In genomic region chr12:58917699-58918334, GRCh38 we compare ENCODE assay signal across 10 cellular contexts. TPM values are rescaled to one million over a fixed set of nuclear protein-coding genes. Genes with fewer than 3 reads are reported as not detected.
A peak's percentile ranks its signal among the peaks of the same experiment; 100 is the strongest.
DNase-seq lines count a peak whose midpoint lies in the region; ATAC-seq and TF ChIP-seq lines count a peak whose summit lies in the region.
"Had no signal": no experiment of that assay in that cellular context is flagged by ENCODE, and none has a peak within 500 bp of the region (broad histone marks: within the 10 kb centered on the region; RNA-seq: fewer than 3 reads in every experiment).

No MANE protein-coding gene starts in this region.

- peaks cover 68% of the 10 kb centered on the region for H3K4me1 Mint-ChIP-seq in brain
- peaks cover 4% of the 10 kb centered on the region for H3K4me1 Mint-ChIP-seq in activated T-helper 2 cell treated with anti-CD3 and anti-CD28 coated beads, Interferon-gamma antibody, Interleukin-2, Interleukin-4, amounts not matched to agents 10 μg/mL and 5 μg/mL and 100 μg/mL, durations not matched to agents 14 hours and 24 hours and 36 hours (ENCODE audit: low read depth)

- TF ChIP-seq CTCF in brain (conservative IDR thresholded peaks at IDR 0.05) (no peak), liver (IDR thresholded peaks at IDR 0.05; ENCODE audit: low read depth, low read length, missing input control) (no peak), thoracic aorta (IDR thresholded peaks at IDR 0.05) (no peak)

- H3K27ac ChIP-seq in liver (ENCODE audit: low read depth in 1 of 2, low read length in 2 of 2): peak overlapping the region; percentile 72 to 95
- peak overlapping the region; percentile 92 to 95 for H3K27ac ChIP-seq in thoracic aorta
- H3K27ac ChIP-seq: 22Rv1 had no signal

- peaks cover 0 to 3% (median 0%) of the 10 kb centered on the region in 4 donors for H3K36me3 ChIP-seq in liver (ENCODE audit: control insufficient read depth in 4 of 4, insufficient read depth in 3 of 4, low read depth in 1 of 4, low read length in 3 of 4)
- H3K36me3 ChIP-seq in thoracic aorta: peaks cover 4% of the 10 kb centered on the region

- peaks cover 9% of the 10 kb centered on the region for H3K36me3 Mint-ChIP-seq in brain
- no peaks in the 10 kb centered on the region for H3K36me3 Mint-ChIP-seq in activated T-helper 2 cell treated with anti-CD3 and anti-CD28 coated beads, Interferon-gamma antibody, Interleukin-2, Interleukin-4, amounts not matched to agents 10 μg/mL and 5 μg/mL and 100 μg/mL, durations not matched to agents 14 hours and 24 hours and 36 hours (ENCODE audit: low read depth)

- WGBS in liver: 25% methylated on average over 4 of the region's 4 CpGs

- H3K27me3 ChIP-seq in liver (ENCODE audit: control insufficient read depth in 4 of 4, insufficient read depth in 4 of 4, low read length in 3 of 4): no peaks in the 10 kb centered on the region
- no peaks in the 10 kb centered on the region for H3K27me3 ChIP-seq in thoracic aorta (replicated peaks; ENCODE audit: insufficient read depth)

- H3K9me3 ChIP-seq in liver (ENCODE audit: control insufficient read depth in 4 of 4, low read length in 3 of 4) (no peaks in the 10 kb centered on the region), thoracic aorta (no peaks in the 10 kb centered on the region)

- peak overlapping the region; percentile 87 to 94 (median 91) for H3K4me3 Mint-ChIP-seq in brain
- no peak overlapping the region for H3K4me3 Mint-ChIP-seq in activated T-helper 2 cell treated with anti-CD3 and anti-CD28 coated beads, Interferon-gamma antibody, Interleukin-2, Interleukin-4, amounts not matched to agents 10 μg/mL and 5 μg/mL and 100 μg/mL, durations not matched to agents 14 hours and 24 hours and 36 hours (ENCODE audit: low read depth)
- H3K4me3 Mint-ChIP-seq: activated B cell treated with CpG ODN at 0.5 μM for 24 hours had no signal

- H3K4me1 ChIP-seq in liver (ENCODE audit: control insufficient read depth in 4 of 4, insufficient read depth in 4 of 4, low read length in 3 of 4): peaks cover 2 to 30% (median 29%) of the 10 kb centered on the region in 4 donors
- peaks cover 17 to 41% of the 10 kb centered on the region in 2 donors for H3K4me1 ChIP-seq in thoracic aorta (ENCODE audit: control insufficient read depth in 1 of 2, low read depth in 2 of 2)

- no peak for TF ChIP-seq RAD21 in liver (IDR thresholded peaks at IDR 0.05)

- DNase-seq in DMS 273 (lab: John Stamatoyannopoulos, UW; ENCODE audit: unreplicated experiment) (peak; percentile 28), DMS 273 treated with DMSO at 0.1 percent for 48 hours (lab: John Stamatoyannopoulos, UW) (no peak), thoracic aorta (ENCODE audit: low spot score) (no peak), NOMO-1 treated with DMSO at 0.1 percent for 48 hours (lab: John Stamatoyannopoulos, UW; ENCODE audit: unreplicated experiment) (no peak)
- DNase-seq in activated T-helper 2 cell treated with anti-CD3 and anti-CD28 coated beads, Interferon-gamma antibody, Interleukin-2, Interleukin-4, amounts not matched to agents 10 μg/mL and 5 μg/mL and 100 μg/mL, durations not matched to agents 14 hours and 24 hours and 36 hours (ENCODE audit: low spot score): no peak
- DNase-seq: activated B cell treated with CpG ODN at 0.5 μM for 24 hours had no signal

- H3K9ac ChIP-seq in liver (ENCODE audit: low read depth in 1 of 2, low read length in 2 of 2): peak overlapping the region; percentile 79 to 92

- H3K4me3 ChIP-seq in liver (ENCODE audit: low read depth in 1 of 3, low read length in 3 of 3): peak overlapping the region; percentile 52 to 74 (median 53)
- peak overlapping the region; percentile 81 for H3K4me3 ChIP-seq in thoracic aorta

- no peaks in the 10 kb centered on the region for H3K9me3 Mint-ChIP-seq in brain
- H3K9me3 Mint-ChIP-seq in activated T-helper 2 cell treated with anti-CD3 and anti-CD28 coated beads, Interferon-gamma antibody, Interleukin-2, Interleukin-4, amounts not matched to agents 10 μg/mL and 5 μg/mL and 100 μg/mL, durations not matched to agents 14 hours and 24 hours and 36 hours: no peaks in the 10 kb centered on the region
- H3K9me3 Mint-ChIP-seq: activated B cell treated with CpG ODN at 0.5 μM for 24 hours had no signal

- ATAC-seq in thoracic aorta (ENCODE audit: insufficient number of reproducible peaks, low FRiP score, low read depth) (no peak), SK-N-SH treated with all-trans-retinoic acid at 6 μM for 48 hours (no peak)

- peak overlapping the region; percentile 52 to 96 (median 87) for H3K27ac Mint-ChIP-seq in brain
- H3K27ac Mint-ChIP-seq in activated T-helper 2 cell treated with anti-CD3 and anti-CD28 coated beads, Interferon-gamma antibody, Interleukin-2, Interleukin-4, amounts not matched to agents 10 μg/mL and 5 μg/mL and 100 μg/mL, durations not matched to agents 14 hours and 24 hours and 36 hours: no peak overlapping the region
- H3K27ac Mint-ChIP-seq: activated B cell treated with CpG ODN at 0.5 μM for 24 hours had no signal

- intact Hi-C loops in activated T-helper 2 cell treated with anti-CD3 and anti-CD28 coated beads, Interferon-gamma antibody, Interleukin-2, Interleukin-4, amounts not matched to agents 10 μg/mL and 5 μg/mL and 100 μg/mL, durations not matched to agents 14 hours and 24 hours and 36 hours (cut with micrococcal nuclease): no loop called here

- H3K27me3 Mint-ChIP-seq in brain: peaks cover 13% of the 10 kb centered on the region
- H3K27me3 Mint-ChIP-seq in activated T-helper 2 cell treated with anti-CD3 and anti-CD28 coated beads, Interferon-gamma antibody, Interleukin-2, Interleukin-4, amounts not matched to agents 10 μg/mL and 5 μg/mL and 100 μg/mL, durations not matched to agents 14 hours and 24 hours and 36 hours (ENCODE audit: low read depth): peaks cover 28% of the 10 kb centered on the region

TF ChIP-seq in liver, 16 proteins besides CTCF, POLR2A, EP300 and RAD21:
- TF ChIP-seq MAX (IDR thresholded peaks at IDR 0.05): peak; percentile 9
- no peak for TF ChIP-seq RXRA (IDR thresholded peaks at IDR 0.05)
- no peak for TF ChIP-seq ATF3 (IDR thresholded peaks at IDR 0.05)

TF ChIP-seq in SK-N-SH treated with all-trans-retinoic acid at 6 μM for 48 hours, 23 proteins besides CTCF, POLR2A, EP300 and RAD21 (continues in another document):
- TF ChIP-seq TCF4 (CRISPR knock-in tag; IDR thresholded peaks at IDR 0.05; ENCODE audit: borderline replicate concordance) (no peak), PATZ1 (CRISPR knock-in tag; IDR thresholded peaks at IDR 0.05; ENCODE audit: borderline replicate concordance) (no peak), ZFP30 (CRISPR knock-in tag; IDR thresholded peaks at IDR 0.05) (no peak), ZFP3 (CRISPR knock-in tag; IDR thresholded peaks at IDR 0.05) (no peak), BACH2 (CRISPR knock-in tag; IDR thresholded peaks at IDR 0.05; ENCODE audit: borderline replicate concordance) (no peak), GLIS3 (CRISPR knock-in tag; IDR thresholded peaks at IDR 0.05) (no peak), PPARA (CRISPR knock-in tag; IDR thresholded peaks at IDR 0.05; ENCODE audit: borderline replicate concordance) (no peak), TOX (CRISPR knock-in tag; IDR thresholded peaks at IDR 0.05; ENCODE audit: borderline replicate concordance) (no peak), ISL1 (CRISPR knock-in tag; IDR thresholded peaks at IDR 0.05) (no peak), CSDC2 (CRISPR knock-in tag; IDR thresholded peaks at IDR 0.05) (no peak), CREB5 (CRISPR knock-in tag; IDR thresholded peaks at IDR 0.05; ENCODE audit: low read depth) (no peak)
- TF ChIP-seq, protein P1, sequence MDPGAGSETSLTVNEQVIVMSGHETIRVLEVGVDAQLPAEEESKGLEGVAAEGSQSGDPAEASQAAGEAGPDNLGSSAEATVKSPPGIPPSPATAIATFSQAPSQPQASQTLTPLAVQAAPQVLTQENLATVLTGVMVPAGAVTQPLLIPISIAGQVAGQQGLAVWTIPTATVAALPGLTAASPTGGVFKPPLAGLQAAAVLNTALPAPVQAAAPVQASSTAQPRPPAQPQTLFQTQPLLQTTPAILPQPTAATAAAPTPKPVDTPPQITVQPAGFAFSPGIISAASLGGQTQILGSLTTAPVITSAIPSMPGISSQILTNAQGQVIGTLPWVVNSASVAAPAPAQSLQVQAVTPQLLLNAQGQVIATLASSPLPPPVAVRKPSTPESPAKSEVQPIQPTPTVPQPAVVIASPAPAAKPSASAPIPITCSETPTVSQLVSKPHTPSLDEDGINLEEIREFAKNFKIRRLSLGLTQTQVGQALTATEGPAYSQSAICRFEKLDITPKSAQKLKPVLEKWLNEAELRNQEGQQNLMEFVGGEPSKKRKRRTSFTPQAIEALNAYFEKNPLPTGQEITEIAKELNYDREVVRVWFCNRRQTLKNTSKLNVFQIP (CRISPR knock-in tag; IDR thresholded peaks at IDR 0.05; ENCODE audit: borderline replicate concordance, low read depth): no peak

RNA-seq across cellular contexts. Expression of gene LRIG3, which starts 2.5 kb away (rescaled TPM):
- polyA plus RNA-seq in brain (ENCODE audit: insufficient read depth, low read depth, low replicate concordance) (4.8 TPM), liver (1 to 10 TPM; 2.9 to 7.0 TPM)
- total RNA-seq in liver (10 to 100 TPM; 14.5 to 17.0 TPM), thoracic aorta (10 to 100 TPM; 34.4 to 70.0 TPM)
- total RNA-seq in activated T-helper 2 cell treated with anti-CD3 and anti-CD28 coated beads, Interferon-gamma antibody, Interleukin-2, Interleukin-4, amounts not matched to agents 10 μg/mL and 5 μg/mL and 100 μg/mL, durations not matched to agents 14 hours and 24 hours and 36 hours: 0.21 TPM in 2 replicates
- total RNA-seq: activated B cell treated with CpG ODN at 0.5 μM for 24 hours had no signal

Comparison
In these comparisons a context has a peak if more than half of its experiments do, and no peak if none do; other contexts are left out.
1. RNA of gene LRIG3, which starts 2.5 kb away (total RNA-seq): 34.4 to 70.0 TPM in thoracic aorta and 14.5 to 17.0 TPM in liver; 0.21 TPM in activated T-helper 2 cell treated with anti-CD3 and anti-CD28 coated beads, Interferon-gamma antibody, Interleukin-2, Interleukin-4, amounts not matched to agents 10 μg/mL and 5 μg/mL and 100 μg/mL, durations not matched to agents 14 hours and 24 hours and 36 hours; every median in the first group is over 10 times any median in the second.